Comparison of ENCODE assay signal across 9 cellular contexts in genomic region chr15:89171136-89172072, GRCh38.
A peak's percentile ranks its signal among the peaks of the same experiment; 100 is the strongest.
DNase-seq lines count a peak whose midpoint lies in the region; ATAC-seq and TF ChIP-seq lines count a peak whose summit lies in the region.
"Had no signal": no experiment of that assay in that cellular context is flagged by ENCODE, and none has a peak within 500 bp of the region (broad histone marks: within the 10 kb centered on the region; RNA-seq: fewer than 3 reads in every experiment).

No MANE protein-coding gene starts in this region.

- DNase-seq in SIG-M5 treated with dmso at 0.1 percent for 504 hours (lab: John Stamatoyannopoulos, UW; ENCODE audit: unreplicated experiment) (peak; percentile 40), SIG-M5 (lab: John Stamatoyannopoulos, UW) (no peak), LoVo (ENCODE audit: low spot score) (peak; percentile 38), UCSD-AML1 (lab: John Stamatoyannopoulos, UW; ENCODE audit: unreplicated experiment) (peak; percentile 36), epithelial cell of esophagus (ENCODE audit: low read depth) (peak; percentile 66), nephron progenitor cell (peak; percentile 65), cortex of kidney (lab: John Stamatoyannopoulos, UW) (no peak)

- peaks cover 9% of the 10 kb centered on the region for H3K4me1 Mint-ChIP-seq in nephron progenitor cell

- ATAC-seq in HG03378 (IDR thresholded peaks at IDR 0.05; ENCODE audit: unreplicated experiment): no peak

- H3K4me3 ChIP-seq in epithelial cell of esophagus (ENCODE audit: low read length): no peak overlapping the region

- H3K4me3 Mint-ChIP-seq in nephron progenitor cell: no peak overlapping the region
- H3K4me3 Mint-ChIP-seq: dendritic cell treated with granulocyte-macrophage colony-stimulating factor and Interleukin-4, amounts not matched to agents 40 ng/mL and 50 ng/mL, for 4 days had no signal

- peaks cover 10% of the 10 kb centered on the region for H3K36me3 Mint-ChIP-seq in nephron progenitor cell (ENCODE audit: low read depth)

- TF ChIP-seq CTCF in epithelial cell of esophagus (IDR thresholded peaks at IDR 0.05; ENCODE audit: insufficient read depth, low read depth, low read length, missing control alignments): peak; percentile 85
- TF ChIP-seq CTCF in nephron progenitor cell (IDR thresholded peaks at IDR 0.05): peak; percentile 61

- H3K27me3 Mint-ChIP-seq in nephron progenitor cell (ENCODE audit: low read depth, poor library complexity): peaks cover 3% of the 10 kb centered on the region
- H3K27me3 Mint-ChIP-seq: dendritic cell treated with granulocyte-macrophage colony-stimulating factor and Interleukin-4, amounts not matched to agents 40 ng/mL and 50 ng/mL, for 4 days had no signal

- no peak overlapping the region for H3K27ac Mint-ChIP-seq in nephron progenitor cell
- H3K27ac Mint-ChIP-seq: dendritic cell treated with granulocyte-macrophage colony-stimulating factor and Interleukin-4, amounts not matched to agents 40 ng/mL and 50 ng/mL, for 4 days had no signal

- H3K9me3 Mint-ChIP-seq in nephron progenitor cell: no peaks in the 10 kb centered on the region
- H3K9me3 Mint-ChIP-seq: dendritic cell treated with granulocyte-macrophage colony-stimulating factor and Interleukin-4, amounts not matched to agents 40 ng/mL and 50 ng/mL, for 4 days had no signal

Comparison
In these comparisons a context has a peak if more than half of its experiments do, and no peak if none do; other contexts are left out.
1. DNase-seq: peak in SIG-M5 treated with dmso at 0.1 percent for 504 hours (single experiment), LoVo (single experiment), UCSD-AML1 (single experiment), epithelial cell of esophagus (single experiment) and nephron progenitor cell (single experiment); none in SIG-M5 (single experiment) and cortex of kidney (single experiment).